Comparison of ENCODE assay signal across 25 cellular contexts in genomic region chr2:71862921-71863320, GRCh38.
"Had no signal": no experiment of that assay in that cellular context is flagged by ENCODE, and none has a peak within 500 bp of the region (broad histone marks: within the 10 kb centered on the region; RNA-seq: fewer than 3 reads in every experiment).

No MANE protein-coding gene starts in this region.

- DNase-seq: activated CD4-positive, alpha-beta memory T cell treated with anti-CD3 and anti-CD28 coated beads, Interleukin-2, amount 10 ng/mL, durations not matched to agents 7 days and 5 days; activated CD4-positive, alpha-beta T cell treated with anti-CD3 and anti-CD28 coated beads for 1 hour; activated CD4-positive, alpha-beta T cell treated with anti-CD3 and anti-CD28 coated beads for 4 hours; activated CD4-positive, alpha-beta T cell treated with anti-CD3 and anti-CD28 coated beads, Interleukin-2, amount 10 ng/mL, durations not matched to agents 7 days and 5 days; activated CD4-positive, alpha-beta T cell treated with anti-CD3 and anti-CD28 coated beads, Interleukin-2, amount 50 U/mL, for 4 hours; activated CD8-positive, alpha-beta memory T cell treated with anti-CD3 and anti-CD28 coated beads, Interleukin-2, amount 50 U/mL, for 48 hours; activated gamma-delta T cell; activated naive CD4-positive, alpha-beta T cell; activated naive CD4-positive, alpha-beta T cell treated with anti-CD3 and anti-CD28 coated beads, Interleukin-2, amount 10 ng/mL, durations not matched to agents 7 days and 5 days; activated T-cell treated with anti-CD3 and anti-CD28 coated beads for 4 hours; activated T-cell treated with anti-CD3 and anti-CD28 coated beads, Interleukin-2, amount 50 U/mL, for 24 hours; activated T-cell treated with anti-CD3 and anti-CD28 coated beads, Interleukin-2, amount 50 U/mL, for 72 hours; amniotic stem cell; anterior cingulate cortex; brain microvascular endothelial cell; effector memory CD4-positive, alpha-beta T cell; foreskin melanocyte; T-helper 2 cell had no signal

- H3K4me3 ChIP-seq: coronary artery, dorsolateral prefrontal cortex, gastroesophageal sphincter had no signal

- H3K36me3 ChIP-seq: brain microvascular endothelial cell, gastroesophageal sphincter had no signal

- H3K4me1 ChIP-seq: gastroesophageal sphincter had no signal

- H3K27ac ChIP-seq: brain microvascular endothelial cell, coronary artery, dorsolateral prefrontal cortex, gastroesophageal sphincter had no signal

- H3K9me3 ChIP-seq: gastroesophageal sphincter had no signal

- ATAC-seq: activated T-cell treated with anti-CD3 and anti-CD28 coated beads, Interleukin-2, amount 50 U/mL, for 72 hours; esophagus mucosa; gastroesophageal sphincter; WTC11 had no signal

- H3K27me3 ChIP-seq: brain microvascular endothelial cell had no signal

- FAIRE-seq: astrocyte, bronchial epithelial cell had no signal
